ENCODE assay signal across 1 cellular context in the genomic region with DNA sequence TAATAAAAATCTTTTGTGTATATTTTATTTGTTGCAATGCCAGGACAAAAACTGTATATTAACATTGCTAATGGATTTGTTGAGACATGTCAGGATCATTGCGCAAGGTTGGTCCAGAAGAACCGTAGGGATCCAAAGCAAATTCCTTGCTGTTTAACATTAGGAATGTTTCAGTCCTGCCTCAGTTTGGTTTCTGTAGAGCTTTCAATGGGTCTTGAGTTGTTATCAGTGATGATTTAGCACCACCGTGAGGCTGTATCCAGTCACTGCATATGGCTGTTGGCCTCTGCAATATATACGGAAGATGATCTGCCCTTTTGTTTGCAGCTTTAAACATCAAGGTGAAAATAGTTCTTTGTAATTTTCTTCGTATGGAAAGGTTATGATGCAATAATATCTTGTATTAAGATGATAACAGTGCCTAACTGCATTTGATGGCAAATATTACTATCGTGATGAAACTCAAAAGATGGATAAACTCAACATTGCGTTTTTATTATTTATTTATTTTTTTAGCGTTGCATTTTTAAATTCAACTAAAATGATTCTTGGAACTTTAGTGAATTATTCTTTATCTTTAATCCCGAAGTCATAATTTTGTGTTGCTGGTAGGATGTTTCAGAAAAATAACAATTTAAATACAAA.
TF ChIP-seq lines count a peak whose summit lies in the region.

No MANE protein-coding gene starts in this region.

TF ChIP-seq in HepG2, 621 proteins besides CTCF, POLR2A, EP300 and RAD21 (continued from another document and continues in another):
- TF ChIP-seq TP53 (CRISPR knock-in tag; conservative IDR thresholded peaks at IDR 0.05) (no peak), ESRRA (CRISPR knock-in tag; IDR thresholded peaks at IDR 0.05; ENCODE audit: low read depth) (no peak), MXD4 (CRISPR knock-in tag; IDR thresholded peaks at IDR 0.05) (0 out of 2 replicates have a peak, but pooled peaks have one; percentile 39), KLF9 (CRISPR knock-in tag; IDR thresholded peaks at IDR 0.05; ENCODE audit: low read depth) (0 out of 2 replicates have a peak, but pooled peaks have one; percentile 70), CC2D1A (CRISPR knock-in tag; IDR thresholded peaks at IDR 0.05) (0 out of 2 replicates have a peak, but pooled peaks have one; percentile 29), IRF2 (CRISPR knock-in tag; IDR thresholded peaks at IDR 0.05) (peak; percentile 62; the same call in 1 of the 2 replicates), NFKBIZ (CRISPR knock-in tag; IDR thresholded peaks at IDR 0.05) (no peak), ZNF746 (CRISPR knock-in tag; IDR thresholded peaks at IDR 0.05) (no peak), SAP130 (CRISPR knock-in tag; IDR thresholded peaks at IDR 0.05; ENCODE audit: low read depth) (no peak), KDM5B (CRISPR knock-in tag; IDR thresholded peaks at IDR 0.05; ENCODE audit: borderline replicate concordance) (no peak), TARDBP (CRISPR knock-in tag; IDR thresholded peaks at IDR 0.05) (no peak), STAT5B (CRISPR knock-in tag; IDR thresholded peaks at IDR 0.05) (no peak), NCOA2 (CRISPR knock-in tag; IDR thresholded peaks at IDR 0.05) (no peak), ZNF577 (CRISPR knock-in tag; IDR thresholded peaks at IDR 0.05; ENCODE audit: borderline replicate concordance, low read depth) (no peak), ZSCAN20 (CRISPR knock-in tag; IDR thresholded peaks at IDR 0.05; ENCODE audit: borderline replicate concordance) (no peak), FIP1L1 (IDR thresholded peaks at IDR 0.05; ENCODE audit: borderline replicate concordance, insufficient read depth, low read depth, low read length) (no peak), MIER2 (CRISPR knock-in tag; IDR thresholded peaks at IDR 0.05) (peak; percentile 21; the same call in 1 of the 2 replicates), GPN1 (CRISPR knock-in tag; IDR thresholded peaks at IDR 0.05; ENCODE audit: borderline replicate concordance) (no peak), HNRNPUL1 (IDR thresholded peaks at IDR 0.05; ENCODE audit: low read depth, low read length) (no peak), ZNF589 (CRISPR knock-in tag; conservative IDR thresholded peaks at IDR 0.05) (no peak), ZBTB1 (CRISPR knock-in tag; IDR thresholded peaks at IDR 0.05; ENCODE audit: borderline replicate concordance) (no peak), SRSF1 (optimal IDR thresholded peaks at IDR 0.05; ENCODE audit: low read depth, low read length) (no peak), ASH2L (IDR thresholded peaks at IDR 0.05; ENCODE audit: insufficient read length, low read depth, low read length) (no peak), ZNF747 (CRISPR knock-in tag; IDR thresholded peaks at IDR 0.05; ENCODE audit: borderline replicate concordance) (no peak), NONO (IDR thresholded peaks at IDR 0.05) (no peak), NONO (CRISPR knock-in tag; conservative IDR thresholded peaks at IDR 0.05) (no peak)
- TF ChIP-seq, protein P1, sequence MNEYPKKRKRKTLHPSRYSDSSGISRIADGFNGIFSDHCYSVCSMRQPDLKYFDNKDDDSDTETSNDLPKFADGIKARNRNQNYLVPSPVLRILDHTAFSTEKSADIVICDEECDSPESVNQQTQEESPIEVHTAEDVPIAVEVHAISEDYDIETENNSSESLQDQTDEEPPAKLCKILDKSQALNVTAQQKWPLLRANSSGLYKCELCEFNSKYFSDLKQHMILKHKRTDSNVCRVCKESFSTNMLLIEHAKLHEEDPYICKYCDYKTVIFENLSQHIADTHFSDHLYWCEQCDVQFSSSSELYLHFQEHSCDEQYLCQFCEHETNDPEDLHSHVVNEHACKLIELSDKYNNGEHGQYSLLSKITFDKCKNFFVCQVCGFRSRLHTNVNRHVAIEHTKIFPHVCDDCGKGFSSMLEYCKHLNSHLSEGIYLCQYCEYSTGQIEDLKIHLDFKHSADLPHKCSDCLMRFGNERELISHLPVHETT (CRISPR knock-in tag; conservative IDR thresholded peaks at IDR 0.05), result no peak
- TF ChIP-seq, protein P2, sequence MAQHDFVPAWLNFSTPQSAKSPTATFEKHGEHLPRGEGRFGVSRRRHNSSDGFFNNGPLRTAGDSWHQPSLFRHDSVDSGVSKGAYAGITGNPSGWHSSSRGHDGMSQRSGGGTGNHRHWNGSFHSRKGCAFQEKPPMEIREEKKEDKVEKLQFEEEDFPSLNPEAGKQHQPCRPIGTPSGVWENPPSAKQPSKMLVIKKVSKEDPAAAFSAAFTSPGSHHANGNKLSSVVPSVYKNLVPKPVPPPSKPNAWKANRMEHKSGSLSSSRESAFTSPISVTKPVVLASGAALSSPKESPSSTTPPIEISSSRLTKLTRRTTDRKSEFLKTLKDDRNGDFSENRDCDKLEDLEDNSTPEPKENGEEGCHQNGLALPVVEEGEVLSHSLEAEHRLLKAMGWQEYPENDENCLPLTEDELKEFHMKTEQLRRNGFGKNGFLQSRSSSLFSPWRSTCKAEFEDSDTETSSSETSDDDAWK (CRISPR knock-in tag; IDR thresholded peaks at IDR 0.05), result no peak
- TF ChIP-seq, protein P3, sequence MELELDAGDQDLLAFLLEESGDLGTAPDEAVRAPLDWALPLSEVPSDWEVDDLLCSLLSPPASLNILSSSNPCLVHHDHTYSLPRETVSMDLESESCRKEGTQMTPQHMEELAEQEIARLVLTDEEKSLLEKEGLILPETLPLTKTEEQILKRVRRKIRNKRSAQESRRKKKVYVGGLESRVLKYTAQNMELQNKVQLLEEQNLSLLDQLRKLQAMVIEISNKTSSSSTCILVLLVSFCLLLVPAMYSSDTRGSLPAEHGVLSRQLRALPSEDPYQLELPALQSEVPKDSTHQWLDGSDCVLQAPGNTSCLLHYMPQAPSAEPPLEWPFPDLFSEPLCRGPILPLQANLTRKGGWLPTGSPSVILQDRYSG (CRISPR knock-in tag; IDR thresholded peaks at IDR 0.05), result no peak
- TF ChIP-seq, protein P4, sequence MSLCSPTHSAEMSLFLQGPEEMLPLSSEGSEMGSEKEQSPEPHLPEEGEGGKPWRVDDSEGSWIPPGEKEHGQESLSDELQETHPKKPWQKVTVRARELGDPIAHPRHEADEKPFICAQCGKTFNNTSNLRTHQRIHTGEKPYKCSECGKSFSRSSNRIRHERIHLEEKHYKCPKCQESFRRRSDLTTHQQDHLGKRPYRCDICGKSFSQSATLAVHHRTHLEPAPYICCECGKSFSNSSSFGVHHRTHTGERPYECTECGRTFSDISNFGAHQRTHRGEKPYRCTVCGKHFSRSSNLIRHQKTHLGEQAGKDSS (CRISPR knock-in tag; IDR thresholded peaks at IDR 0.05; ENCODE audit: borderline replicate concordance, low read depth), result no peak
- TF ChIP-seq, protein P5, sequence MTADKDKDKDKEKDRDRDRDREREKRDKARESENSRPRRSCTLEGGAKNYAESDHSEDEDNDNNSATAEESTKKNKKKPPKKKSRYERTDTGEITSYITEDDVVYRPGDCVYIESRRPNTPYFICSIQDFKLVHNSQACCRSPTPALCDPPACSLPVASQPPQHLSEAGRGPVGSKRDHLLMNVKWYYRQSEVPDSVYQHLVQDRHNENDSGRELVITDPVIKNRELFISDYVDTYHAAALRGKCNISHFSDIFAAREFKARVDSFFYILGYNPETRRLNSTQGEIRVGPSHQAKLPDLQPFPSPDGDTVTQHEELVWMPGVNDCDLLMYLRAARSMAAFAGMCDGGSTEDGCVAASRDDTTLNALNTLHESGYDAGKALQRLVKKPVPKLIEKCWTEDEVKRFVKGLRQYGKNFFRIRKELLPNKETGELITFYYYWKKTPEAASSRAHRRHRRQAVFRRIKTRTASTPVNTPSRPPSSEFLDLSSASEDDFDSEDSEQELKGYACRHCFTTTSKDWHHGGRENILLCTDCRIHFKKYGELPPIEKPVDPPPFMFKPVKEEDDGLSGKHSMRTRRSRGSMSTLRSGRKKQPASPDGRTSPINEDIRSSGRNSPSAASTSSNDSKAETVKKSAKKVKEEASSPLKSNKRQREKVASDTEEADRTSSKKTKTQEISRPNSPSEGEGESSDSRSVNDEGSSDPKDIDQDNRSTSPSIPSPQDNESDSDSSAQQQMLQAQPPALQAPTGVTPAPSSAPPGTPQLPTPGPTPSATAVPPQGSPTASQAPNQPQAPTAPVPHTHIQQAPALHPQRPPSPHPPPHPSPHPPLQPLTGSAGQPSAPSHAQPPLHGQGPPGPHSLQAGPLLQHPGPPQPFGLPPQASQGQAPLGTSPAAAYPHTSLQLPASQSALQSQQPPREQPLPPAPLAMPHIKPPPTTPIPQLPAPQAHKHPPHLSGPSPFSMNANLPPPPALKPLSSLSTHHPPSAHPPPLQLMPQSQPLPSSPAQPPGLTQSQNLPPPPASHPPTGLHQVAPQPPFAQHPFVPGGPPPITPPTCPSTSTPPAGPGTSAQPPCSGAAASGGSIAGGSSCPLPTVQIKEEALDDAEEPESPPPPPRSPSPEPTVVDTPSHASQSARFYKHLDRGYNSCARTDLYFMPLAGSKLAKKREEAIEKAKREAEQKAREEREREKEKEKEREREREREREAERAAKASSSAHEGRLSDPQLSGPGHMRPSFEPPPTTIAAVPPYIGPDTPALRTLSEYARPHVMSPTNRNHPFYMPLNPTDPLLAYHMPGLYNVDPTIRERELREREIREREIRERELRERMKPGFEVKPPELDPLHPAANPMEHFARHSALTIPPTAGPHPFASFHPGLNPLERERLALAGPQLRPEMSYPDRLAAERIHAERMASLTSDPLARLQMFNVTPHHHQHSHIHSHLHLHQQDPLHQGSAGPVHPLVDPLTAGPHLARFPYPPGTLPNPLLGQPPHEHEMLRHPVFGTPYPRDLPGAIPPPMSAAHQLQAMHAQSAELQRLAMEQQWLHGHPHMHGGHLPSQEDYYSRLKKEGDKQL (CRISPR knock-in tag; IDR thresholded peaks at IDR 0.05; ENCODE audit: low read depth), result no peak
- TF ChIP-seq, protein P6, sequence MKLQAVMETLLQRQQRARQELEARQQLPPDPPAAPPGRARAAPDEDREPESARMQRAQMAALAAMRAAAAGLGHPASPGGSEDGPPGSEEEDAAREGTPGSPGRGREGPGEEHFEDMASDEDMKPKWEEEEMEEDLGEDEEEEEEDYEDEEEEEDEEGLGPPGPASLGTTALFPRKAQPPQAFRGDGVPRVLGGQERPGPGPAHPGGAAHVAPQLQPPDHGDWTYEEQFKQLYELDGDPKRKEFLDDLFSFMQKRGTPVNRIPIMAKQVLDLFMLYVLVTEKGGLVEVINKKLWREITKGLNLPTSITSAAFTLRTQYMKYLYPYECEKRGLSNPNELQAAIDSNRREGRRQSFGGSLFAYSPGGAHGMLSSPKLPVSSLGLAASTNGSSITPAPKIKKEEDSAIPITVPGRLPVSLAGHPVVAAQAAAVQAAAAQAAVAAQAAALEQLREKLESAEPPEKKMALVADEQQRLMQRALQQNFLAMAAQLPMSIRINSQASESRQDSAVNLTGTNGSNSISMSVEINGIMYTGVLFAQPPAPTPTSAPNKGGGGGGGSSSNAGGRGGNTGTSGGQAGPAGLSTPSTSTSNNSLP (IDR thresholded peaks at IDR 0.05; ENCODE audit: low read depth, low read length), result peak; percentile 78; the same call in 1 of the 2 replicates
- TF ChIP-seq, protein P7, sequence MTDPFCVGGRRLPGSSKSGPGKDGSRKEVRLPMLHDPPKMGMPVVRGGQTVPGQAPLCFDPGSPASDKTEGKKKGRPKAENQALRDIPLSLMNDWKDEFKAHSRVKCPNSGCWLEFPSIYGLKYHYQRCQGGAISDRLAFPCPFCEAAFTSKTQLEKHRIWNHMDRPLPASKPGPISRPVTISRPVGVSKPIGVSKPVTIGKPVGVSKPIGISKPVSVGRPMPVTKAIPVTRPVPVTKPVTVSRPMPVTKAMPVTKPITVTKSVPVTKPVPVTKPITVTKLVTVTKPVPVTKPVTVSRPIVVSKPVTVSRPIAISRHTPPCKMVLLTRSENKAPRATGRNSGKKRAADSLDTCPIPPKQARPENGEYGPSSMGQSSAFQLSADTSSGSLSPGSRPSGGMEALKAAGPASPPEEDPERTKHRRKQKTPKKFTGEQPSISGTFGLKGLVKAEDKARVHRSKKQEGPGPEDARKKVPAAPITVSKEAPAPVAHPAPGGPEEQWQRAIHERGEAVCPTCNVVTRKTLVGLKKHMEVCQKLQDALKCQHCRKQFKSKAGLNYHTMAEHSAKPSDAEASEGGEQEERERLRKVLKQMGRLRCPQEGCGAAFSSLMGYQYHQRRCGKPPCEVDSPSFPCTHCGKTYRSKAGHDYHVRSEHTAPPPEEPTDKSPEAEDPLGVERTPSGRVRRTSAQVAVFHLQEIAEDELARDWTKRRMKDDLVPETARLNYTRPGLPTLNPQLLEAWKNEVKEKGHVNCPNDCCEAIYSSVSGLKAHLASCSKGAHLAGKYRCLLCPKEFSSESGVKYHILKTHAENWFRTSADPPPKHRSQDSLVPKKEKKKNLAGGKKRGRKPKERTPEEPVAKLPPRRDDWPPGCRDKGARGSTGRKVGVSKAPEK (CRISPR knock-in tag; IDR thresholded peaks at IDR 0.05; ENCODE audit: borderline replicate concordance), result no peak
- TF ChIP-seq, protein P8, sequence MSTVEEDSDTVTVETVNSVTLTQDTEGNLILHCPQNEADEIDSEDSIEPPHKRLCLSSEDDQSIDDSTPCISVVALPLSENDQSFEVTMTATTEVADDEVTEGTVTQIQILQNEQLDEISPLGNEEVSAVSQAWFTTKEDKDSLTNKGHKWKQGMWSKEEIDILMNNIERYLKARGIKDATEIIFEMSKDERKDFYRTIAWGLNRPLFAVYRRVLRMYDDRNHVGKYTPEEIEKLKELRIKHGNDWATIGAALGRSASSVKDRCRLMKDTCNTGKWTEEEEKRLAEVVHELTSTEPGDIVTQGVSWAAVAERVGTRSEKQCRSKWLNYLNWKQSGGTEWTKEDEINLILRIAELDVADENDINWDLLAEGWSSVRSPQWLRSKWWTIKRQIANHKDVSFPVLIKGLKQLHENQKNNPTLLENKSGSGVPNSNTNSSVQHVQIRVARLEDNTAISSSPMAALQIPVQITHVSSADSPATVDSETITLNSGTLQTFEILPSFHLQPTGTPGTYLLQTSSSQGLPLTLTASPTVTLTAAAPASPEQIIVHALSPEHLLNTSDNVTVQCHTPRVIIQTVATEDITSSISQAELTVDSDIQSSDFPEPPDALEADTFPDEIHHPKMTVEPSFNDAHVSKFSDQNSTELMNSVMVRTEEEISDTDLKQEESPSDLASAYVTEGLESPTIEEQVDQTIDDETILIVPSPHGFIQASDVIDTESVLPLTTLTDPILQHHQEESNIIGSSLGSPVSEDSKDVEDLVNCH (CRISPR knock-in tag; IDR thresholded peaks at IDR 0.05), result no peak
- TF ChIP-seq, protein P9, sequence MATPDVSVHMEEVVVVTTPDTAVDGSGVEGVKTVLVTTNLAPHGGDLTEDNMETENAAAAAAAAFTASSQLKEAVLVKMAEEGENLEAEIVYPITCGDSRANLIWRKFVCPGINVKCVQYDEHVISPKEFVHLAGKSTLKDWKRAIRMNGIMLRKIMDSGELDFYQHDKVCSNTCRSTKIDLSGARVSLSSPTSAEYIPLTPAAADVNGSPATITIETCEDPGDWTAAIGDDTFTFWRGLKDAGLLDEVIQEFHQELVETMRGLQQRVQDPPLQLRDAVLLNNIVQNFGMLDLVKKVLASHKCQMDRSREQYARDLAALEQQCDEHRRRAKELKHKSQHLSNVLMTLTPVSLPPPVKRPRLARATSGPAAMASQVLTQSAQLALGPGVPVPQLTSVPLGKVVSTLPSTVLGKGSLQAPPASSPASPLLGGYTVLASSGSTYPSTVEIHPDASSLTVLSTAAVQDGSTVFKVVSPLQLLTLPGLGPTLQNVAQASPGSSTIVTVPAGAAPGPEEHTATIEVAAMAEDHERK (CRISPR knock-in tag; IDR thresholded peaks at IDR 0.05; ENCODE audit: low read depth), result no peak
- TF ChIP-seq, protein P10, sequence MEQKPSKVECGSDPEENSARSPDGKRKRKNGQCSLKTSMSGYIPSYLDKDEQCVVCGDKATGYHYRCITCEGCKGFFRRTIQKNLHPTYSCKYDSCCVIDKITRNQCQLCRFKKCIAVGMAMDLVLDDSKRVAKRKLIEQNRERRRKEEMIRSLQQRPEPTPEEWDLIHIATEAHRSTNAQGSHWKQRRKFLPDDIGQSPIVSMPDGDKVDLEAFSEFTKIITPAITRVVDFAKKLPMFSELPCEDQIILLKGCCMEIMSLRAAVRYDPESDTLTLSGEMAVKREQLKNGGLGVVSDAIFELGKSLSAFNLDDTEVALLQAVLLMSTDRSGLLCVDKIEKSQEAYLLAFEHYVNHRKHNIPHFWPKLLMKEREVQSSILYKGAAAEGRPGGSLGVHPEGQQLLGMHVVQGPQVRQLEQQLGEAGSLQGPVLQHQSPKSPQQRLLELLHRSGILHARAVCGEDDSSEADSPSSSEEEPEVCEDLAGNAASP (CRISPR knock-in tag; IDR thresholded peaks at IDR 0.05; ENCODE audit: borderline replicate concordance), result peak; percentile 45; the same call in 1 of the 2 replicates
